13 cellular contexts compared by ENCODE assay signal in the genomic region with DNA sequence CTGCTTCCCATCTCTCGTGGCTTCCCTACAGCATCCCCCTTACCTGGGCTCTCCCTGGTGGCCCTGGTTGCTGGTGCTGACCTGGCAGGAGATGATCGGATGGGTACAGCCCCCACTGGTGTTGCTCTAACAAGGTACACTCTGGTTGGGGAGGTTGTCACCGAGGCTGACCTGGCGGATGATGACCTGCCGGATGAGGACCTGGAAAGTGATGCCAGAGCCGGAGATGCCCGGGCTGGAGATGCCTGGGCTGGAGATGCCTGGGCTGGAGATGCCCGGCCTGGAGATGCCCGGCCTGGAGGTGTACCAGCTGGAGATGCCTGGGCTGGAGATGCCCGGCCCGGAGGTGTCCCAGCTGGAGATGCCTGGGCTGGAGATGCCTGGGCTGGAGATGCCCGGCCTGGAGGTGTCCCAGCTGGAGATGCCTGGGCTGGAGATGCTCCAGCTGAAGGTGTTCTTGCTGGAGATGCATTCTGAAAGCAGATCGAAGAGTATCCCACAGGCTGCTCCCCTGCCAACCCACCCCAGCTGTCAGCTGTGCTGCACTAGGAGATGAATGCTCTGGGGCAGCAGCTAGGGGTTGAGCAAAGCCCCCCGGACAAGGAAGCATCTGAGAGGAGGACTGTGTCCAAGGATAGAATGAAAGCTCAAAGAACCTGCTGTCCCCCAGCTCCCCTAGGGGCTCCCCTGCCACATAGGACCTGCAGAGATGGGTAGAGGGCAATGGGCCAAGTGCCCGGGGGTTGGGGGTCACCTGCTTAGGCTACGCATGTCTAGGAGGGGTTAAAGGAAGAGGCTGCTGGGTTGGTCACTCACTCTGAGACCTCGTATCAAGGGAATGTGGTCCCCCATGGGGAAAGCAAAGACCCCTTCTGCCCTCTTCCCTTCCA. TPM values are rescaled to one million over a fixed set of nuclear protein-coding genes. Genes with fewer than 3 reads are reported as not detected.
"Had no signal": no experiment of that assay in that cellular context is flagged by ENCODE, and none has a peak within 500 bp of the region (broad histone marks: within the 10 kb centered on the region; RNA-seq: fewer than 3 reads in every experiment).

No MANE protein-coding gene starts in this region.

- H3K36me3 ChIP-seq: esophagus muscularis mucosa, prostate gland, tibial nerve, vagina had no signal

- H3K27ac Mint-ChIP-seq: natural killer cell treated with Interleukin-12 subunit alpha and Interleukin-12 subunit beta and Interleukin-15 and Interleukin-18, amount 100 ng/mL, for 72 hours had no signal

- H3K27ac ChIP-seq: esophagus muscularis mucosa, prostate gland, tibial nerve, vagina had no signal

- DNase-seq: hypothalamus, mesendoderm, nucleus accumbens, right cardiac atrium, T-helper 9 cell had no signal

- H3K9me3 Mint-ChIP-seq: natural killer cell treated with Interleukin-12 subunit alpha and Interleukin-12 subunit beta and Interleukin-15 and Interleukin-18, amount 100 ng/mL, for 72 hours had no signal

- H3K4me3 ChIP-seq: esophagus muscularis mucosa, prostate gland, smooth muscle cell, tibial nerve, vagina had no signal

- H3K9me3 ChIP-seq: esophagus muscularis mucosa, prostate gland, tibial nerve, vagina had no signal

- ATAC-seq: right cardiac atrium had no signal

- H3K36me3 Mint-ChIP-seq: natural killer cell treated with Interleukin-12 subunit alpha and Interleukin-12 subunit beta and Interleukin-15 and Interleukin-18, amount 100 ng/mL, for 72 hours had no signal

- H3K4me3 Mint-ChIP-seq: natural killer cell treated with Interleukin-12 subunit alpha and Interleukin-12 subunit beta and Interleukin-15 and Interleukin-18, amount 100 ng/mL, for 72 hours had no signal

- H3K4me1 ChIP-seq: prostate gland, tibial nerve, vagina had no signal

- H3K27me3 ChIP-seq: tibial nerve, vagina had no signal

RNA-seq across cellular contexts. Expression of a gene that starts 10.6 kb away (rescaled TPM):
- total RNA-seq: esophagus muscularis mucosa, kidney epithelial cell had no signal

RNA-seq across cellular contexts. Expression of a gene that starts 42.2 kb away (rescaled TPM):
- total RNA-seq: bronchial epithelial cell; natural killer cell treated with Interleukin-12 subunit alpha and Interleukin-12 subunit beta and Interleukin-15 and Interleukin-18, amount 100 ng/mL, for 72 hours had no signal
